ENCODE assay signal across 16 cellular contexts in genomic region chr7:88089484-88090050, GRCh38.
DNase-seq lines count a peak whose midpoint lies in the region; ATAC-seq and TF ChIP-seq lines count a peak whose summit lies in the region.
"Had no signal": no experiment of that assay in that cellular context is flagged by ENCODE, and none has a peak within 500 bp of the region (broad histone marks: within the 10 kb centered on the region; RNA-seq: fewer than 3 reads in every experiment).

No MANE protein-coding gene starts in this region.

- H2AFZ ChIP-seq in DND-41 (ENCODE audit: low read depth, low read length) = no peak overlapping the region

- H3K9ac ChIP-seq in DND-41 (ENCODE audit: low read depth, low read length) = no peak overlapping the region

- WGBS in esophagus squamous epithelium, 2 donors = 60 to 78% methylated on average over 1 of the region's 1 CpG

- H3K4me1 ChIP-seq in DND-41 (ENCODE audit: insufficient read depth, low read length) (peaks cover 36% of the 10 kb centered on the region), esophagus squamous epithelium (peaks cover 0 to 5% (median 0%) of the 10 kb centered on the region in 3 donors)
- H3K4me1 ChIP-seq: A549 had no signal

- H3K9me3 ChIP-seq in DND-41 (ENCODE audit: insufficient read depth, low read length, severe bottlenecking) (no peaks in the 10 kb centered on the region), esophagus squamous epithelium (no peaks in the 10 kb centered on the region)
- H3K9me3 ChIP-seq: A549 had no signal

- TF ChIP-seq CTCF in DND-41 (IDR thresholded peaks at IDR 0.05; ENCODE audit: borderline replicate concordance, extremely low read depth, low read length, poor library complexity, severe bottlenecking) (no peak), nephron (IDR thresholded peaks at IDR 0.05; ENCODE audit: unreplicated experiment in 3 of 3) (no peak), esophagus squamous epithelium (IDR thresholded peaks at IDR 0.05) (no peak)

- H3K4me3 Mint-ChIP-seq in nephron = peak overlapping the region in 1 of 3 experiments; percentile 5

- no peaks in the 10 kb centered on the region for H3K27me3 ChIP-seq in DND-41 (ENCODE audit: insufficient read depth, low read length, poor library complexity)
- H3K27me3 ChIP-seq in esophagus squamous epithelium = no peaks in the 10 kb centered on the region

- intact Hi-C loops in esophagus squamous epithelium (cut with DNase I) = no loop called here

- H3K9me3 Mint-ChIP-seq in nephron = no peaks in the 10 kb centered on the region

- H3K36me3 ChIP-seq in DND-41 (ENCODE audit: insufficient read depth, low read length) (no peaks in the 10 kb centered on the region), esophagus squamous epithelium (no peaks in the 10 kb centered on the region)

- H3K36me3 Mint-ChIP-seq in nephron (ENCODE audit: low read depth) = no peaks in the 10 kb centered on the region

- no peak overlapping the region for H3K4me3 ChIP-seq in DND-41 (ENCODE audit: low read depth in 1 of 2, low read length in 2 of 2)
- no peak overlapping the region for H3K4me3 ChIP-seq in esophagus squamous epithelium
- H3K4me3 ChIP-seq: A549 had no signal

- H3K27ac ChIP-seq in DND-41 (ENCODE audit: low read length) = peak overlapping the region; percentile 69; the same call in 1 of the 2 replicates
- peak overlapping the region; percentile 0 for H3K27ac ChIP-seq in cingulate gyrus (ENCODE audit: low read depth, low read length)
- no peak overlapping the region for H3K27ac ChIP-seq in esophagus squamous epithelium
- H3K27ac ChIP-seq: A549 had no signal

- no peaks in the 10 kb centered on the region for H4K20me1 ChIP-seq in DND-41 (ENCODE audit: insufficient read depth, low read length)

- no peaks in the 10 kb centered on the region for H3K27me3 Mint-ChIP-seq in nephron (ENCODE audit: low read depth)

- peak overlapping the region; percentile 57; the same call in 1 of the 2 replicates for H3K4me2 ChIP-seq in DND-41 (ENCODE audit: insufficient read depth, low read length)
- H3K4me2 ChIP-seq: A549 had no signal

- no peak for TF ChIP-seq POLR2A in esophagus squamous epithelium (IDR thresholded peaks at IDR 0.05)

- ATAC-seq in DND-41 (ENCODE audit: insufficient read depth, low read depth) (no peak), GM21381 (IDR thresholded peaks at IDR 0.05; ENCODE audit: unreplicated experiment) (no peak)
- ATAC-seq: A549, HepG2, PC-3 had no signal

- peaks cover 39% of the 10 kb centered on the region for H3K4me1 Mint-ChIP-seq in nephron

- no peak for DNase-seq in DND-41
- peak; percentile 27 to 68 for DNase-seq in NCI-H446 (lab: John Stamatoyannopoulos, UW)
- no peak for DNase-seq in esophagus squamous epithelium (lab: John Stamatoyannopoulos, UW)
- DNase-seq in GM03348 (ENCODE audit: low spot score) = no peak
- DNase-seq in COLO668 (lab: John Stamatoyannopoulos, UW; ENCODE audit: unreplicated experiment) = no peak
- DNase-seq: GOT3, Karpas-422, NCI-H2029, NCI-H2171 treated with DMSO at 0.1 percent for 48 hours, NCI-H524 treated with DMSO at 0.1 percent for 48 hours, PC-3 had no signal

- no peaks in the 10 kb centered on the region for H3K79me2 ChIP-seq in DND-41 (ENCODE audit: insufficient read depth, low read length)

- peak overlapping the region; percentile 19 to 66 (median 55) for H3K27ac Mint-ChIP-seq in nephron

Comparison
In these comparisons a context has a peak if more than half of its experiments do, and no peak if none do; other contexts are left out.
1. DNase-seq: peak in NCI-H446 (2 of 2); none in DND-41 (single experiment), esophagus squamous epithelium (single experiment), GM03348 (single experiment) and COLO668 (single experiment).
2. H3K27ac ChIP-seq: peak in DND-41 (single experiment) and cingulate gyrus (single experiment); none in esophagus squamous epithelium (0 of 4).